1 cellular context compared by ENCODE assay signal in genomic region chr16:75433732-75434413, GRCh38.
TF ChIP-seq lines count a peak whose summit lies in the region.

No MANE protein-coding gene starts in this region.

TF ChIP-seq in HepG2, 621 proteins besides CTCF, POLR2A, EP300 and RAD21 (continued from another document and continues in another):
- TF ChIP-seq ZBTB2 (CRISPR knock-in tag; IDR thresholded peaks at IDR 0.05; ENCODE audit: low read depth) (no peak), NONO (IDR thresholded peaks at IDR 0.05) (no peak), NONO (CRISPR knock-in tag; conservative IDR thresholded peaks at IDR 0.05) (peak; percentile 49; the same call in 1 of the 2 replicates), ZNF768 (CRISPR knock-in tag; IDR thresholded peaks at IDR 0.05) (no peak; the same call in 1 of the 2 replicates), TOE1 (CRISPR knock-in tag; IDR thresholded peaks at IDR 0.05) (no peak; the same call in 1 of the 2 replicates), ZNF615 (CRISPR knock-in tag; IDR thresholded peaks at IDR 0.05; ENCODE audit: borderline replicate concordance) (no peak), ZNF780A (CRISPR knock-in tag; IDR thresholded peaks at IDR 0.05) (no peak), NFYC (CRISPR knock-in tag; IDR thresholded peaks at IDR 0.05) (peak; percentile 54; the same call in 1 of the 2 replicates), HDAC1 (CRISPR knock-in tag; IDR thresholded peaks at IDR 0.05) (peak; percentile 50; the same call in 1 of the 2 replicates), ZFP41 (CRISPR knock-in tag; IDR thresholded peaks at IDR 0.05; ENCODE audit: borderline replicate concordance) (no peak), MAF1 (CRISPR knock-in tag; IDR thresholded peaks at IDR 0.05; ENCODE audit: borderline replicate concordance) (no peak; the same call in 1 of the 2 replicates), THAP7 (CRISPR knock-in tag; IDR thresholded peaks at IDR 0.05) (no peak), ATM (IDR thresholded peaks at IDR 0.05; ENCODE audit: borderline replicate concordance) (no peak), BCLAF1 (IDR thresholded peaks at IDR 0.05) (no peak), ZC3H4 (CRISPR knock-in tag; IDR thresholded peaks at IDR 0.05; ENCODE audit: borderline replicate concordance) (0 out of 2 replicates have a peak, but pooled peaks have one; percentile 2), MTA3 (CRISPR knock-in tag; IDR thresholded peaks at IDR 0.05) (no peak), ZBTB42 (CRISPR knock-in tag; IDR thresholded peaks at IDR 0.05) (no peak), STAG1 (CRISPR knock-in tag; IDR thresholded peaks at IDR 0.05) (no peak), ZSCAN25 (CRISPR knock-in tag; IDR thresholded peaks at IDR 0.05) (no peak), ZSCAN22 (CRISPR knock-in tag; IDR thresholded peaks at IDR 0.05) (no peak; the same call in 1 of the 2 replicates), NFATC3 (CRISPR knock-in tag; IDR thresholded peaks at IDR 0.05) (peak; percentile 33; the same call in 1 of the 2 replicates), ZNF354B (CRISPR knock-in tag; IDR thresholded peaks at IDR 0.05) (no peak), CHD4 (IDR thresholded peaks at IDR 0.05; ENCODE audit: borderline replicate concordance, low read length) (no peak), ZMYM2 (CRISPR knock-in tag; IDR thresholded peaks at IDR 0.05) (no peak), HNF1B (CRISPR knock-in tag; IDR thresholded peaks at IDR 0.05) (no peak; the same call in 1 of the 2 replicates), NFKBIZ (CRISPR knock-in tag; IDR thresholded peaks at IDR 0.05) (no peak), POLR2AphosphoS2 (IDR thresholded peaks at IDR 0.05; ENCODE audit: low read depth, low read length) (no peak), ZSCAN29 (CRISPR knock-in tag; conservative IDR thresholded peaks at IDR 0.05) (no peak), ZNF704 (CRISPR knock-in tag; IDR thresholded peaks at IDR 0.05; ENCODE audit: borderline replicate concordance) (no peak), PRDM15 (CRISPR knock-in tag; IDR thresholded peaks at IDR 0.05) (0 out of 2 replicates have a peak, but pooled peaks have one; percentile 21), ZNF543 (CRISPR knock-in tag; IDR thresholded peaks at IDR 0.05) (0 out of 2 replicates have a peak, but pooled peaks have one; percentile 0), RFX3 (CRISPR knock-in tag; IDR thresholded peaks at IDR 0.05) (no peak), SPEN (CRISPR knock-in tag; IDR thresholded peaks at IDR 0.05; ENCODE audit: low read depth) (peak; percentile 39; the same call in 1 of the 2 replicates), ZNF496 (CRISPR knock-in tag; IDR thresholded peaks at IDR 0.05; ENCODE audit: insufficient replicate concordance) (no peak), IRX3 (CRISPR knock-in tag; IDR thresholded peaks at IDR 0.05; ENCODE audit: borderline replicate concordance, low read depth) (no peak), KDM6A (CRISPR knock-in tag; IDR thresholded peaks at IDR 0.05; ENCODE audit: low read depth) (no peak), ZMAT3 (CRISPR knock-in tag; conservative IDR thresholded peaks at IDR 0.05) (no peak), RBAK (CRISPR knock-in tag; IDR thresholded peaks at IDR 0.05) (no peak), PHF5A (CRISPR knock-in tag; IDR thresholded peaks at IDR 0.05; ENCODE audit: low read depth, unreplicated experiment) (no peak), FOXP1 (IDR thresholded peaks at IDR 0.05) (0 out of 2 replicates have a peak, but pooled peaks have one; percentile 32), FOXP1 (CRISPR knock-in tag; IDR thresholded peaks at IDR 0.05) (peak; percentile 58; the same call in 1 of the 2 replicates), SUZ12 (IDR thresholded peaks at IDR 0.05; ENCODE audit: low read depth, low read length) (no peak)
- TF ChIP-seq, protein P1, sequence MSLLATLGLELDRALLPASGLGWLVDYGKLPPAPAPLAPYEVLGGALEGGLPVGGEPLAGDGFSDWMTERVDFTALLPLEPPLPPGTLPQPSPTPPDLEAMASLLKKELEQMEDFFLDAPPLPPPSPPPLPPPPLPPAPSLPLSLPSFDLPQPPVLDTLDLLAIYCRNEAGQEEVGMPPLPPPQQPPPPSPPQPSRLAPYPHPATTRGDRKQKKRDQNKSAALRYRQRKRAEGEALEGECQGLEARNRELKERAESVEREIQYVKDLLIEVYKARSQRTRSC (CRISPR knock-in tag; IDR thresholded peaks at IDR 0.05; ENCODE audit: low read depth): 0 out of 2 replicates have a peak, but pooled peaks have one; percentile 65
- TF ChIP-seq, protein P2, sequence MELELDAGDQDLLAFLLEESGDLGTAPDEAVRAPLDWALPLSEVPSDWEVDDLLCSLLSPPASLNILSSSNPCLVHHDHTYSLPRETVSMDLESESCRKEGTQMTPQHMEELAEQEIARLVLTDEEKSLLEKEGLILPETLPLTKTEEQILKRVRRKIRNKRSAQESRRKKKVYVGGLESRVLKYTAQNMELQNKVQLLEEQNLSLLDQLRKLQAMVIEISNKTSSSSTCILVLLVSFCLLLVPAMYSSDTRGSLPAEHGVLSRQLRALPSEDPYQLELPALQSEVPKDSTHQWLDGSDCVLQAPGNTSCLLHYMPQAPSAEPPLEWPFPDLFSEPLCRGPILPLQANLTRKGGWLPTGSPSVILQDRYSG (CRISPR knock-in tag; IDR thresholded peaks at IDR 0.05): no peak
- TF ChIP-seq, protein P3, sequence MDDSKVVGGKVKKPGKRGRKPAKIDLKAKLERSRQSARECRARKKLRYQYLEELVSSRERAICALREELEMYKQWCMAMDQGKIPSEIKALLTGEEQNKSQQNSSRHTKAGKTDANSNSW (CRISPR knock-in tag; IDR thresholded peaks at IDR 0.05; ENCODE audit: borderline replicate concordance): no peak
- TF ChIP-seq, protein P4, sequence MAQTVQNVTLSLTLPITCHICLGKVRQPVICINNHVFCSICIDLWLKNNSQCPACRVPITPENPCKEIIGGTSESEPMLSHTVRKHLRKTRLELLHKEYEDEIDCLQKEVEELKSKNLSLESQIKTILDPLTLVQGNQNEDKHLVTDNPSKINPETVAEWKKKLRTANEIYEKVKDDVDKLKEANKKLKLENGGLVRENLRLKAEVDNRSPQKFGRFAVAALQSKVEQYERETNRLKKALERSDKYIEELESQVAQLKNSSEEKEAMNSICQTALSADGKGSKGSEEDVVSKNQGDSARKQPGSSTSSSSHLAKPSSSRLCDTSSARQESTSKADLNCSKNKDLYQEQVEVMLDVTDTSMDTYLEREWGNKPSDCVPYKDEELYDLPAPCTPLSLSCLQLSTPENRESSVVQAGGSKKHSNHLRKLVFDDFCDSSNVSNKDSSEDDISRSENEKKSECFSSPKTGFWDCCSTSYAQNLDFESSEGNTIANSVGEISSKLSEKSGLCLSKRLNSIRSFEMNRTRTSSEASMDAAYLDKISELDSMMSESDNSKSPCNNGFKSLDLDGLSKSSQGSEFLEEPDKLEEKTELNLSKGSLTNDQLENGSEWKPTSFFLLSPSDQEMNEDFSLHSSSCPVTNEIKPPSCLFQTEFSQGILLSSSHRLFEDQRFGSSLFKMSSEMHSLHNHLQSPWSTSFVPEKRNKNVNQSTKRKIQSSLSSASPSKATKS (CRISPR knock-in tag; IDR thresholded peaks at IDR 0.05): no peak
